ENCODE assay signal across 9 cellular contexts in the genomic region with DNA sequence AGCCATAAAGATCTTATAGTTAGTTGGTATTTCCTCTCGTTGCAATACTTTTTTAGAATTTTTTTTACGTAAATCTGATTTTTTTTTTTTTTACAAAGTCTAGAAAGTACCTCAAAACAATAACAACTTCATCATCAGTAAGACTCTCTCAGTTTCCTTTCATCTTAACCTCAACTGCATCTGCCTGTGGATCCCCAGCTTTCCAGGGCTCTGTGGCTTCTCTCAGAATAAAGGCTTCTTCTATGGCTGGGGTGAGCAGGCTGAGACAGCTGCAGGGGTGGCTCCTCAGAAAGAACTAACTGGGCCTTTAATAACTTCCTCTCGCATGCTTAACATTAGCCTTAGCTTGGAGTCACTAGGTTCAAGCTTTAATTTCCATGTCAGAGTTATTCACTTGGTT. TPM values are rescaled to one million over a fixed set of nuclear protein-coding genes. Genes with fewer than 3 reads are reported as not detected.
DNase-seq lines count a peak whose midpoint lies in the region; ATAC-seq and FAIRE-seq lines count a peak whose summit lies in the region.
"Had no signal": no experiment of that assay in that cellular context is flagged by ENCODE, and none has a peak within 500 bp of the region (broad histone marks: within the 10 kb centered on the region; RNA-seq: fewer than 3 reads in every experiment).

No MANE protein-coding gene starts in this region.

- intact Hi-C loops in posterior cingulate gyrus (cut with DNase I): loop anchor here (5.0 kb wide), 1 partner anchor 40 kb away; no protein-coding TSS in a partner anchor

- peaks cover 9 to 12% of the 10 kb centered on the region in 2 donors for H3K36me3 ChIP-seq in small intestine (ENCODE audit: control insufficient read depth in 2 of 2, insufficient read depth in 2 of 2, low read length in 2 of 2)

- no peak overlapping the region for H3K27ac ChIP-seq in small intestine (ENCODE audit: low read depth in 1 of 2, low read length in 1 of 2)

- FAIRE-seq in small intestine (lab: Jason Lieb, UNC): no peak

- H3K4me1 Mint-ChIP-seq in activated T-cell treated with anti-CD3 and anti-CD28 coated beads, Interleukin-2, amount 50 U/mL, for 72 hours (ENCODE audit: low read depth): peaks cover 87% of the 10 kb centered on the region
- peaks cover 31% of the 10 kb centered on the region for H3K4me1 Mint-ChIP-seq in memory B cell
- peaks cover 68% of the 10 kb centered on the region for H3K4me1 Mint-ChIP-seq in stimulated activated memory B cell treated with anti-CD40 and anti-IgM and Interleukin-4, amounts not matched to agents 10 μg/mL and 1 μg/mL and 100 μg/mL, for 72 hours

- H3K36me3 Mint-ChIP-seq in activated T-cell treated with anti-CD3 and anti-CD28 coated beads, Interleukin-2, amount 50 U/mL, for 72 hours (ENCODE audit: insufficient read depth in 2 of 2): peaks cover 45 to 75% of the 10 kb centered on the region in 2 donors
- H3K36me3 Mint-ChIP-seq in memory B cell: peaks cover 36% of the 10 kb centered on the region
- peaks cover 81% of the 10 kb centered on the region for H3K36me3 Mint-ChIP-seq in stimulated activated memory B cell treated with anti-CD40 and anti-IgM and Interleukin-4, amounts not matched to agents 10 μg/mL and 1 μg/mL and 100 μg/mL, for 72 hours

- H3K4me3 ChIP-seq in small intestine (ENCODE audit: low read depth in 1 of 2, low read length in 2 of 2): no peak overlapping the region

- peak; percentile 70 to 80 for ATAC-seq in activated T-cell treated with anti-CD3 and anti-CD28 coated beads, Interleukin-2, amount 50 U/mL, for 72 hours (replicated peaks in 1 of 2)
- ATAC-seq in memory B cell (ENCODE audit: low read depth) (no peak), HG03196 (IDR thresholded peaks at IDR 0.05; ENCODE audit: unreplicated experiment) (no peak)
- peak; percentile 66 for ATAC-seq in stimulated activated memory B cell treated with anti-CD40 and anti-IgM and Interleukin-4, amounts not matched to agents 10 μg/mL and 1 μg/mL and 100 μg/mL, for 72 hours

- no peaks in the 10 kb centered on the region for H3K9me3 ChIP-seq in small intestine (ENCODE audit: control insufficient read depth, low read depth)

- H3K4me1 ChIP-seq in small intestine (ENCODE audit: control insufficient read depth in 2 of 2, insufficient read depth in 1 of 2, low read depth in 1 of 2, low read length in 1 of 2): peaks cover 0 to 2% of the 10 kb centered on the region in 2 donors

- peak overlapping the region; percentile 82 to 83 for H3K4me3 Mint-ChIP-seq in activated T-cell treated with anti-CD3 and anti-CD28 coated beads, Interleukin-2, amount 50 U/mL, for 72 hours
- peak overlapping the region; percentile 21 for H3K4me3 Mint-ChIP-seq in memory B cell
- peak overlapping the region; percentile 58 for H3K4me3 Mint-ChIP-seq in stimulated activated memory B cell treated with anti-CD40 and anti-IgM and Interleukin-4, amounts not matched to agents 10 μg/mL and 1 μg/mL and 100 μg/mL, for 72 hours

- DNase-seq in T-helper 9 cell: peak; percentile 37
- peak; percentile 69 to 85 for DNase-seq in activated T-cell treated with anti-CD3 and anti-CD28 coated beads, Interleukin-2, amount 50 U/mL, for 72 hours
- DNase-seq in memory B cell (ENCODE audit: low spot score in 2 of 2): no peak
- DNase-seq in small intestine: no peak
- no peak for DNase-seq in NCI-H1417 (lab: John Stamatoyannopoulos, UW)
- DNase-seq in posterior cingulate gyrus: no peak
- DNase-seq: IMR-90 had no signal

- H3K27me3 ChIP-seq in small intestine (ENCODE audit: control insufficient read depth in 2 of 2, insufficient read depth in 2 of 2, low read length in 2 of 2): no peaks in the 10 kb centered on the region

- H3K27ac Mint-ChIP-seq in activated T-cell treated with anti-CD3 and anti-CD28 coated beads, Interleukin-2, amount 50 U/mL, for 72 hours: peak overlapping the region; percentile 96
- peak overlapping the region; percentile 31 for H3K27ac Mint-ChIP-seq in memory B cell
- peak overlapping the region; percentile 83 for H3K27ac Mint-ChIP-seq in stimulated activated memory B cell treated with anti-CD40 and anti-IgM and Interleukin-4, amounts not matched to agents 10 μg/mL and 1 μg/mL and 100 μg/mL, for 72 hours

- H3K9me3 Mint-ChIP-seq in activated T-cell treated with anti-CD3 and anti-CD28 coated beads, Interleukin-2, amount 50 U/mL, for 72 hours: peaks cover 4 to 17% of the 10 kb centered on the region in 2 donors
- no peaks in the 10 kb centered on the region for H3K9me3 Mint-ChIP-seq in memory B cell
- peaks cover 5% of the 10 kb centered on the region for H3K9me3 Mint-ChIP-seq in stimulated activated memory B cell treated with anti-CD40 and anti-IgM and Interleukin-4, amounts not matched to agents 10 μg/mL and 1 μg/mL and 100 μg/mL, for 72 hours

- H3K27me3 Mint-ChIP-seq in activated T-cell treated with anti-CD3 and anti-CD28 coated beads, Interleukin-2, amount 50 U/mL, for 72 hours (ENCODE audit: low read depth): no peaks in the 10 kb centered on the region
- H3K27me3 Mint-ChIP-seq in memory B cell: no peaks in the 10 kb centered on the region
- no peaks in the 10 kb centered on the region for H3K27me3 Mint-ChIP-seq in stimulated activated memory B cell treated with anti-CD40 and anti-IgM and Interleukin-4, amounts not matched to agents 10 μg/mL and 1 μg/mL and 100 μg/mL, for 72 hours

- 79 to 85% (median 83%) methylated on average over 3 of the region's 3 CpGs for WGBS in small intestine, 3 donors

RNA-seq across cellular contexts. Expression of a gene that starts 4.2 kb away (rescaled TPM):
- 10 to 100 TPM; 66.0 to 68.9 TPM for total RNA-seq in activated T-cell treated with anti-CD3 and anti-CD28 coated beads, Interleukin-2, amount 50 U/mL, for 72 hours
- 1 to 10 TPM; 2.5 to 6.0 (median 3.5) TPM for polyA plus RNA-seq in small intestine

RNA-seq across cellular contexts. Expression of a gene that starts 48.3 kb away (rescaled TPM):
- total RNA-seq in activated T-cell treated with anti-CD3 and anti-CD28 coated beads, Interleukin-2, amount 50 U/mL, for 72 hours: 10 to 100 TPM; 23.8 to 30.8 TPM
- 1 to 10 TPM; 1.1 to 3.9 (median 2.5) TPM for polyA plus RNA-seq in small intestine

Comparison
In these comparisons a context has a peak if more than half of its experiments do, and no peak if none do; other contexts are left out.
1. DNase-seq: peak in T-helper 9 cell (single experiment) and activated T-cell treated with anti-CD3 and anti-CD28 coated beads, Interleukin-2, amount 50 U/mL, for 72 hours (2 of 2); none in memory B cell (0 of 2), small intestine (single experiment), NCI-H1417 (0 of 3) and posterior cingulate gyrus (0 of 10).
2. ATAC-seq: peak in activated T-cell treated with anti-CD3 and anti-CD28 coated beads, Interleukin-2, amount 50 U/mL, for 72 hours (2 of 2) and stimulated activated memory B cell treated with anti-CD40 and anti-IgM and Interleukin-4, amounts not matched to agents 10 μg/mL and 1 μg/mL and 100 μg/mL, for 72 hours (single experiment); none in memory B cell (single experiment) and HG03196 (single experiment).
3. H3K27ac Mint-ChIP-seq: peak in every context shown above with its lines; median percentile 96 in activated T-cell treated with anti-CD3 and anti-CD28 coated beads, Interleukin-2, amount 50 U/mL, for 72 hours; 83 in stimulated activated memory B cell treated with anti-CD40 and anti-IgM and Interleukin-4, amounts not matched to agents 10 μg/mL and 1 μg/mL and 100 μg/mL, for 72 hours; 31 in memory B cell.
4. H3K4me3 Mint-ChIP-seq: peak in every context shown above with its lines; median percentile 82 in activated T-cell treated with anti-CD3 and anti-CD28 coated beads, Interleukin-2, amount 50 U/mL, for 72 hours; 58 in stimulated activated memory B cell treated with anti-CD40 and anti-IgM and Interleukin-4, amounts not matched to agents 10 μg/mL and 1 μg/mL and 100 μg/mL, for 72 hours; 21 in memory B cell.